In the genomic region with DNA sequence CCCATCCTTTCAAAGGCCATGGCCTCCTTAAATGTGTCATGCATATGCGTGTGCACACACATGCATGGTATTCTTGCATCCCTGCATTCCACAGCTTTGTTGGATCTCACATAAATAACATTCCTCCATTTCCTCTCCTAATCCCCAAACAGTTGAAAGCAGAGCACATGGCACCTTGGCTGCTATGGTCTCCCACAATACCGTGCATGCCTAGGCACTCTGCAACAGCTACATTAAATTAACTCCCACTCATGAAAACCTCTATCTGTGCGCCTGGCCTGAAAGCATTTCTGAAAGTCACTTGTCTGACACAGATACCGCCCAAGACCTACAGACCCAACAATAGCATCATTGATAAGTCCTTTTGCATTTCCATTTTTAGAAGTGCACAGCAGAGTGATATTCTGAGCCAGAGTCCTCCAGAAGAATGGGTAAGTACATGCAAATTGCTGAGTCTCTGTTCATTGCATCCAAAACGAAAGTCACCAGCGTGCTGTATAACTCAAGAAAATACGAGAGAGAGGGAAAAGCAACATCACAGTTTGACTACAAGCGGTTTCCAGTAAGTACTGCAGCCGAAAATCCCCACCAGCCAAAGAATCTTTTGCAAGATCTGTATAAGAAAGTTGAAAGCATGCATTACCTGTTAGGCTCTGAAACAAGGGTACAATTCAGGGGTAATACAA, we compare ENCODE assay signal across 10 cellular contexts. TPM values are rescaled to one million over a fixed set of nuclear protein-coding genes. Genes with fewer than 3 reads are reported as not detected.
DNase-seq lines count a peak whose midpoint lies in the region; ATAC-seq and TF ChIP-seq lines count a peak whose summit lies in the region.
"Had no signal": no experiment of that assay in that cellular context is flagged by ENCODE, and none has a peak within 500 bp of the region (broad histone marks: within the 10 kb centered on the region; RNA-seq: fewer than 3 reads in every experiment).

No MANE protein-coding gene starts in this region.

- H3K4me1 ChIP-seq in CD8-positive, alpha-beta memory T cell (ENCODE audit: insufficient read depth, low read length): peaks cover 49% of the 10 kb centered on the region
- H3K4me1 ChIP-seq in smooth muscle cell (ENCODE audit: low read depth): peaks cover 7% of the 10 kb centered on the region

- peaks cover 56 to 90% (median 78%) of the 10 kb centered on the region in 3 donors for H3K4me1 Mint-ChIP-seq in CD8-positive, alpha-beta memory T cell
- no peaks in the 10 kb centered on the region for H3K4me1 Mint-ChIP-seq in osteocyte (ENCODE audit: unreplicated experiment)

- POLR2A ChIA-PET in CD8-positive, alpha-beta memory T cell (lab: Charles Lee): interaction anchor here (0.8 to 2.2 kb wide), 3 partner anchors 13 to 36 kb away, joined by 3 to 8 read pairs (median 3); no protein-coding TSS in a partner anchor

- H3K4me2 ChIP-seq in smooth muscle cell: peak overlapping the region; percentile 25

- H3K36me3 ChIP-seq in CD8-positive, alpha-beta memory T cell (ENCODE audit: insufficient read depth, low read length): no peaks in the 10 kb centered on the region
- H3K36me3 ChIP-seq in smooth muscle cell (ENCODE audit: low read depth): no peaks in the 10 kb centered on the region

- peaks cover 0 to 2% of the 10 kb centered on the region in 2 donors for H3K27me3 Mint-ChIP-seq in CD8-positive, alpha-beta memory T cell
- H3K27me3 Mint-ChIP-seq in osteocyte (ENCODE audit: unreplicated experiment): peaks cover 47% of the 10 kb centered on the region

- H3K27me3 ChIP-seq in CD8-positive, alpha-beta memory T cell (ENCODE audit: insufficient read depth, low read length, poor library complexity, severe bottlenecking): no peaks in the 10 kb centered on the region
- H3K27me3 ChIP-seq in smooth muscle cell (ENCODE audit: low read depth): no peaks in the 10 kb centered on the region

- H3K9me3 Mint-ChIP-seq in CD8-positive, alpha-beta memory T cell: peaks cover 2 to 25% (median 23%) of the 10 kb centered on the region in 5 donors
- H3K9me3 Mint-ChIP-seq in osteocyte (ENCODE audit: unreplicated experiment): no peaks in the 10 kb centered on the region

- H4K20me1 ChIP-seq in smooth muscle cell (ENCODE audit: low read depth): no peaks in the 10 kb centered on the region

- TF ChIP-seq CTCF in smooth muscle cell (IDR thresholded peaks at IDR 0.05; ENCODE audit: borderline replicate concordance, insufficient read depth, poor library complexity, severe bottlenecking) (no peak), osteocyte (IDR thresholded peaks at IDR 0.05) (no peak)

- no peak overlapping the region for H3K27ac ChIP-seq in CD8-positive, alpha-beta memory T cell (ENCODE audit: low read depth, low read length)
- H3K27ac ChIP-seq in cingulate gyrus (ENCODE audit: low read depth, low read length) (peak overlapping the region; percentile 62), smooth muscle cell (ENCODE audit: low read depth) (no peak overlapping the region)

- peak overlapping the region; percentile 18 for H2AFZ ChIP-seq in smooth muscle cell (ENCODE audit: low read depth)

- H3F3A ChIP-seq in smooth muscle cell (ENCODE audit: low read depth): no peaks in the 10 kb centered on the region

- 71% methylated on average over 9 of the region's 9 CpGs for WGBS in smooth muscle cell (ENCODE audit: low lambda C conversion rate)

- CTCF ChIA-PET in CD8-positive, alpha-beta memory T cell (lab: Charles Lee): interaction anchor here (12.7 to 33.9 kb wide), 2 partner anchors 16 to 33 kb away, joined by 177 to 945 read pairs; no protein-coding TSS in a partner anchor

- peaks cover 16% of the 10 kb centered on the region for H3K9me3 ChIP-seq in CD8-positive, alpha-beta memory T cell (ENCODE audit: low read length)
- no peaks in the 10 kb centered on the region for H3K9me3 ChIP-seq in smooth muscle cell (replicated peaks; ENCODE audit: low read depth)

- no peak overlapping the region for H3K9ac ChIP-seq in smooth muscle cell (ENCODE audit: low read depth)

- peak; percentile 61 for ATAC-seq in GM19397 (IDR thresholded peaks at IDR 0.05; ENCODE audit: unreplicated experiment)
- ATAC-seq in HG03342 (IDR thresholded peaks at IDR 0.05; ENCODE audit: unreplicated experiment): peak; percentile 60
- no peak for ATAC-seq in esophagus mucosa
- ATAC-seq: HCT116 had no signal

- no peaks in the 10 kb centered on the region for H3K79me2 ChIP-seq in smooth muscle cell (ENCODE audit: low read depth)

- no peak for DNase-seq in CD8-positive, alpha-beta memory T cell
- DNase-seq in smooth muscle cell (lab: John Stamatoyannopoulos, UW; ENCODE audit: unreplicated experiment) (no peak), NCI-H2227 treated with DMSO at 0.1 percent for 48 hours (lab: John Stamatoyannopoulos, UW) (no peak), osteocyte (ENCODE audit: extremely low spot score, unreplicated experiment) (no peak)

- H3K4me3 ChIP-seq in CD8-positive, alpha-beta memory T cell (ENCODE audit: low read length): peak overlapping the region; percentile 14
- H3K4me3 ChIP-seq in smooth muscle cell: no peak overlapping the region

- peak overlapping the region; percentile 12 to 88 (median 61) for H3K4me3 Mint-ChIP-seq in CD8-positive, alpha-beta memory T cell
- no peak overlapping the region for H3K4me3 Mint-ChIP-seq in osteocyte (ENCODE audit: unreplicated experiment)

- H3K36me3 Mint-ChIP-seq in CD8-positive, alpha-beta memory T cell: peaks cover 1 to 14% (median 3%) of the 10 kb centered on the region in 3 donors
- no peaks in the 10 kb centered on the region for H3K36me3 Mint-ChIP-seq in osteocyte (ENCODE audit: unreplicated experiment)

- peak overlapping the region in 5 of 8 donors; percentile 11 to 82 (median 79) for H3K27ac Mint-ChIP-seq in CD8-positive, alpha-beta memory T cell
- H3K27ac Mint-ChIP-seq in osteocyte (ENCODE audit: unreplicated experiment): no peak overlapping the region

RNA-seq across cellular contexts. Expression of a gene that starts 0.4 kb away (rescaled TPM):
- 10 to 100 TPM; 93.5 to 98.0 TPM for total RNA-seq in CD8-positive, alpha-beta memory T cell
- 4.8 TPM for polyA plus RNA-seq in CD8-positive, alpha-beta memory T cell
- 0.99 and 6.5 TPM in 2 replicates for total RNA-seq in smooth muscle cell
- polyA plus RNA-seq in smooth muscle cell: 0.30 TPM in 1 of 2 replicates, not detected in the other
- 0.34 and 0.38 TPM in 2 replicates for total RNA-seq in osteocyte
- 1.00 TPM for total RNA-seq in esophagus mucosa

RNA-seq across cellular contexts. Expression of a gene that starts 21.2 kb away (rescaled TPM):
- total RNA-seq in CD8-positive, alpha-beta memory T cell: not detected
- not detected for polyA plus RNA-seq in CD8-positive, alpha-beta memory T cell
- total RNA-seq in smooth muscle cell (not detected in 2 replicates), osteocyte (not detected in 2 replicates), esophagus mucosa (not detected)
- not detected in 2 replicates for polyA plus RNA-seq in smooth muscle cell
- total RNA-seq: renal cortical epithelial cell had no signal

RNA-seq across cellular contexts. Expression of a gene that starts 48.8 kb away (rescaled TPM):
- not detected for total RNA-seq in CD8-positive, alpha-beta memory T cell
- polyA plus RNA-seq in CD8-positive, alpha-beta memory T cell: not detected
- total RNA-seq in smooth muscle cell (not detected in 2 replicates), osteocyte (not detected in 2 replicates), esophagus mucosa (not detected)
- polyA plus RNA-seq in smooth muscle cell: not detected in 2 replicates
- total RNA-seq: renal cortical epithelial cell had no signal

RNA-seq across cellular contexts. Expression of a gene that starts 50.2 kb away (rescaled TPM):
- total RNA-seq in CD8-positive, alpha-beta memory T cell: 1 to 10 TPM; 1.1 to 1.8 TPM
- 0.12 TPM for polyA plus RNA-seq in CD8-positive, alpha-beta memory T cell
- total RNA-seq in smooth muscle cell (2.4 and 5.1 TPM in 2 replicates), osteocyte (1.3 TPM in 2 replicates), esophagus mucosa (5.5 TPM)
- 1.7 and 4.0 TPM in 2 replicates for polyA plus RNA-seq in smooth muscle cell

Comparison
In these comparisons a context has a peak if more than half of its experiments do, and no peak if none do; other contexts are left out.
1. RNA of a gene that starts 0.4 kb away (total RNA-seq): 93.5 to 98.0 TPM in CD8-positive, alpha-beta memory T cell; 1.00 TPM in esophagus mucosa (single experiment), 0.99 to 6.5 TPM in smooth muscle cell and 0.34 to 0.38 TPM in osteocyte; every median in the first group is over 10 times any median in the second.